In the genomic region with DNA sequence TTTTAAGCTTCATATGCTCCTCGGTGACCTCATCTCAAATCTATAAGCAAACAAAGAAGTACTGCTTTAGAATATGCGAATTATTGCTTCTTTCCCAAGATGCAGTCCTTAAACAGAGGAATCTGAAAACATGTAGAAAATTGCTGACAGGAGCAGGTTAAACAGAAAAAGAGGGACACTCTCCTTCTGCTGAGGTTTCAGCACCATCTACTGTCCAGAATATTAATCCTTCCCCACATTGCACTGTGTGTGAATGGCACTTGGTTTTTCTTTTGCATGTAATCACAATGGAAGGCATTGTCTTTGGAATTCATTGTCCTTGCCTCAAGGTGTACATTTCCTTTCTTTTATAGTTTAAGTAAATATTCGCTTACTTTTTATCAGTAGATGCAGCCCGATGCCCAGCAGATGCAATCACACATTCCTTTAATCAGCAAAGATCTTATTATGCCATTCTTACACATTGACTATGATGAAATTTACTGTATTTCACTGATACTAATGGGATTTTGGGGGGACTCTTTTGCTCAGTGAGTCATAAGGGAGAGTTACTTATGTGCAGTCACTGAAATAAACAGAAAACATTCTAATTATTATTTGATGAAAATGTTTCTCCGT, we compare ENCODE assay signal across 8 cellular contexts.
DNase-seq lines count a peak whose midpoint lies in the region; ATAC-seq, FAIRE-seq and TF ChIP-seq lines count a peak whose summit lies in the region.

No MANE protein-coding gene starts in this region.

- no peak overlapping the region for H3K4me3 Mint-ChIP-seq in activated CD4-positive, alpha-beta T cell treated with anti-CD3 and anti-CD28 coated beads, Interleukin-2, amount 10 ng/mL, durations not matched to agents 24 days and 14 days

- no peak overlapping the region for H2AFZ ChIP-seq in Loucy (ENCODE audit: low read length)

- no peaks in the 10 kb centered on the region for H3K27me3 ChIP-seq in Loucy (ENCODE audit: insufficient read depth, low read length, poor library complexity, severe bottlenecking)

- no peak overlapping the region for H3K4me2 ChIP-seq in Loucy (ENCODE audit: low read depth, low read length, poor library complexity, severe bottlenecking)

- no peaks in the 10 kb centered on the region for H3K9me3 Mint-ChIP-seq in activated CD4-positive, alpha-beta T cell treated with anti-CD3 and anti-CD28 coated beads, Interleukin-2, amount 10 ng/mL, durations not matched to agents 24 days and 14 days

- peak; percentile 73 for TF ChIP-seq CTCF in Loucy (conservative IDR thresholded peaks at IDR 0.05; ENCODE audit: low read length)
- TF ChIP-seq CTCF in VCaP (conservative IDR thresholded peaks at IDR 0.05) = peak; percentile 94
- TF ChIP-seq CTCF in kidney (IDR thresholded peaks at IDR 0.05; ENCODE audit: borderline replicate concordance, extremely low read depth, insufficient read depth) = peak; percentile 72

- no peaks in the 10 kb centered on the region for H3K4me1 Mint-ChIP-seq in activated CD4-positive, alpha-beta T cell treated with anti-CD3 and anti-CD28 coated beads, Interleukin-2, amount 10 ng/mL, durations not matched to agents 24 days and 14 days

- peak; percentile 81 for ATAC-seq in GM21528 (IDR thresholded peaks at IDR 0.05; ENCODE audit: low FRiP score, unreplicated experiment)

- peak overlapping the region; percentile 95 for H3K27ac ChIP-seq in VCaP
- no peak overlapping the region for H3K27ac ChIP-seq in kidney (ENCODE audit: low read depth in 2 of 2, low read length in 2 of 2)

- intact Hi-C loops in kidney (cut with DNase I) = no loop called here
- intact Hi-C loops in activated CD4-positive, alpha-beta T cell treated with anti-CD3 and anti-CD28 coated beads, Interleukin-2, amount 10 ng/mL, durations not matched to agents 24 days and 14 days (cut with micrococcal nuclease) = no loop called here

- no peaks in the 10 kb centered on the region for H3K4me1 ChIP-seq in Loucy (ENCODE audit: insufficient read depth, low read length, poor library complexity, severe bottlenecking)
- H3K4me1 ChIP-seq in kidney (ENCODE audit: control insufficient read depth in 1 of 2, insufficient read depth in 1 of 2, low read depth in 1 of 2, low read length in 2 of 2) = peaks cover 3 to 5% of the 10 kb centered on the region in 2 donors

- peak; percentile 21 for DNase-seq in DMS53 treated with DMSO at 0.1 percent for 48 hours (lab: John Stamatoyannopoulos, UW; ENCODE audit: unreplicated experiment)
- no peak for DNase-seq in kidney
- DNase-seq in UCSD-AML1 (lab: John Stamatoyannopoulos, UW; ENCODE audit: unreplicated experiment) = no peak
- no peak for DNase-seq in activated CD4-positive, alpha-beta T cell treated with anti-CD3 and anti-CD28 coated beads, Interleukin-2, amount 10 ng/mL, durations not matched to agents 24 days and 14 days
- no peak for DNase-seq in stimulated activated CD4-positive, alpha-beta T cell treated with anti-CD3 and anti-CD28 coated beads, Interleukin-2, amount 100 ng/mL, for 48 hours

- no peaks in the 10 kb centered on the region for H3K36me3 Mint-ChIP-seq in activated CD4-positive, alpha-beta T cell treated with anti-CD3 and anti-CD28 coated beads, Interleukin-2, amount 10 ng/mL, durations not matched to agents 24 days and 14 days (ENCODE audit: low read depth)

- H3K9me3 ChIP-seq in Loucy (ENCODE audit: insufficient read depth, low read depth, low read length) = no peaks in the 10 kb centered on the region
- no peaks in the 10 kb centered on the region for H3K9me3 ChIP-seq in kidney (ENCODE audit: control insufficient read depth in 1 of 2, low read length in 2 of 2)

- H3F3A ChIP-seq in Loucy (ENCODE audit: low read depth) = no peaks in the 10 kb centered on the region

- peaks cover 11% of the 10 kb centered on the region for H3K27me3 Mint-ChIP-seq in activated CD4-positive, alpha-beta T cell treated with anti-CD3 and anti-CD28 coated beads, Interleukin-2, amount 10 ng/mL, durations not matched to agents 24 days and 14 days

- H3K9me2 ChIP-seq in Loucy (replicated peaks; ENCODE audit: low read depth, low read length) = no peaks in the 10 kb centered on the region

- H3K4me3 ChIP-seq in Loucy (ENCODE audit: low read length, poor library complexity, severe bottlenecking) (no peak overlapping the region), kidney (ENCODE audit: low read length in 2 of 2) (no peak overlapping the region)

- H3K27ac Mint-ChIP-seq in activated CD4-positive, alpha-beta T cell treated with anti-CD3 and anti-CD28 coated beads, Interleukin-2, amount 10 ng/mL, durations not matched to agents 24 days and 14 days = no peak overlapping the region

- H3K79me2 ChIP-seq in Loucy (ENCODE audit: insufficient read depth, low read length) = no peaks in the 10 kb centered on the region

- H4K20me1 ChIP-seq in Loucy (ENCODE audit: insufficient read depth, low read length, poor library complexity, severe bottlenecking) = no peaks in the 10 kb centered on the region

- H3K36me3 ChIP-seq in Loucy (ENCODE audit: insufficient read depth, low read length) (no peaks in the 10 kb centered on the region), kidney (ENCODE audit: control insufficient read depth in 1 of 2, insufficient read depth in 2 of 2, low read length in 2 of 2) (no peaks in the 10 kb centered on the region)

- H3K9ac ChIP-seq in Loucy (ENCODE audit: low read depth, low read length, poor library complexity, severe bottlenecking) (no peak overlapping the region), kidney (ENCODE audit: low read length in 2 of 2) (no peak overlapping the region)

- peak; percentile 85 for FAIRE-seq in kidney (lab: Jason Lieb, UNC)
